ENCODE assay signal across 13 cellular contexts in genomic region chr16:85991856-85992255, GRCh38.
"Had no signal": no experiment of that assay in that cellular context is flagged by ENCODE, and none has a peak within 500 bp of the region (broad histone marks: within the 10 kb centered on the region; RNA-seq: fewer than 3 reads in every experiment).

No MANE protein-coding gene starts in this region.

- H3K4me3 Mint-ChIP-seq: dendritic cell treated with granulocyte-macrophage colony-stimulating factor and Interleukin-4, amounts not matched to agents 40 ng/mL and 50 ng/mL, for 4 days had no signal

- H3K4me2 ChIP-seq: SK-N-SH had no signal

- H3K9ac ChIP-seq: parathyroid adenoma, SK-N-SH had no signal

- FAIRE-seq: kidney had no signal

- H3K4me1 ChIP-seq: parathyroid adenoma had no signal

- H3K36me3 ChIP-seq: brain microvascular endothelial cell, left ventricle myocardium inferior had no signal

- H3K4me3 ChIP-seq: left ventricle myocardium inferior, skin epidermis had no signal

- H3K9me3 ChIP-seq: left ventricle myocardium inferior, SK-N-SH had no signal

- H3K9me3 Mint-ChIP-seq: dendritic cell treated with granulocyte-macrophage colony-stimulating factor and Interleukin-4, amounts not matched to agents 40 ng/mL and 50 ng/mL, for 4 days had no signal

- DNase-seq: activated CD4-positive, alpha-beta T cell treated with anti-CD3 and anti-CD28 coated beads, Interleukin-2, amount 50 U/mL, for 1 hour; activated naive CD4-positive, alpha-beta T cell; activated T-cell treated with anti-CD3 and anti-CD28 coated beads, Interleukin-2, amount 50 U/mL, for 48 hours; brain microvascular endothelial cell; kidney; left ventricle myocardium inferior; mesenchymal stem cell; retina; SK-N-SH; trophoblast cell had no signal

- H3K27ac ChIP-seq: brain microvascular endothelial cell, left ventricle myocardium inferior, parathyroid adenoma, skin epidermis had no signal

- H3K79me2 ChIP-seq: parathyroid adenoma had no signal

- H3K27ac Mint-ChIP-seq: dendritic cell treated with granulocyte-macrophage colony-stimulating factor and Interleukin-4, amounts not matched to agents 40 ng/mL and 50 ng/mL, for 4 days had no signal

- H2AFZ ChIP-seq: parathyroid adenoma had no signal
